Comparison of ENCODE assay signal across 25 cellular contexts in genomic region chr1:18411820-18412641, GRCh38.
A peak's percentile ranks its signal among the peaks of the same experiment; 100 is the strongest.
DNase-seq lines count a peak whose midpoint lies in the region; ATAC-seq and TF ChIP-seq lines count a peak whose summit lies in the region.
"Had no signal": no experiment of that assay in that cellular context is flagged by ENCODE, and none has a peak within 500 bp of the region (broad histone marks: within the 10 kb centered on the region; RNA-seq: fewer than 3 reads in every experiment).

No MANE protein-coding gene starts in this region.

- TF ChIP-seq CTCF in hepatocyte (IDR thresholded peaks at IDR 0.05; ENCODE audit: poor library complexity), result no peak
- TF ChIP-seq CTCF in smooth muscle cell (IDR thresholded peaks at IDR 0.05; ENCODE audit: borderline replicate concordance, insufficient read depth, poor library complexity, severe bottlenecking), result no peak

- peaks cover 16% of the 10 kb centered on the region for H3K27me3 Mint-ChIP-seq in activated naive CD4-positive, alpha-beta T cell treated with anti-CD3 and anti-CD28 coated beads, Interleukin-2, amount 50 U/mL, for 24 hours

- no peak for ATAC-seq in activated naive CD4-positive, alpha-beta T cell treated with anti-CD3 and anti-CD28 coated beads, Interleukin-2, amount 50 U/mL, for 72 hours
- ATAC-seq in GM19328 (IDR thresholded peaks at IDR 0.05; ENCODE audit: unreplicated experiment), result no peak
- ATAC-seq in GM18873 (IDR thresholded peaks at IDR 0.05; ENCODE audit: low FRiP score, unreplicated experiment), result no peak
- ATAC-seq: GM12878, PC-3 had no signal

- H3K9me3 Mint-ChIP-seq in activated naive CD4-positive, alpha-beta T cell treated with anti-CD3 and anti-CD28 coated beads, Interleukin-2, amount 50 U/mL, for 24 hours, result no peaks in the 10 kb centered on the region
- H3K9me3 Mint-ChIP-seq in activated naive CD4-positive, alpha-beta T cell treated with anti-CD3 and anti-CD28 coated beads, Interleukin-2, amount 50 U/mL, for 72 hours, result peaks cover 7 to 21% of the 10 kb centered on the region in 2 donors

- H3K9ac ChIP-seq in smooth muscle cell (ENCODE audit: low read depth), result peak overlapping the region; percentile 51
- H3K9ac ChIP-seq: BLaER1, SK-N-SH had no signal

- H4K20me1 ChIP-seq in hepatocyte (ENCODE audit: insufficient read depth, poor library complexity, severe bottlenecking) (no peaks in the 10 kb centered on the region), smooth muscle cell (ENCODE audit: low read depth) (no peaks in the 10 kb centered on the region)
- H4K20me1 ChIP-seq: BLaER1 had no signal

- H3K27ac ChIP-seq in hepatocyte, result peak overlapping the region; percentile 90
- H3K27ac ChIP-seq in smooth muscle cell (ENCODE audit: low read depth), result peak overlapping the region; percentile 86
- H3K27ac ChIP-seq: BLaER1 had no signal

- WGBS in hepatocyte (ENCODE audit: low lambda C conversion rate, missing lambda C conversion rate), result 44% methylated on average over 8 of the region's 8 CpGs
- 52% methylated on average over 8 of the region's 8 CpGs for WGBS in smooth muscle cell (ENCODE audit: low lambda C conversion rate)

- DNase-seq in activated naive CD4-positive, alpha-beta T cell treated with anti-CD3 and anti-CD28 coated beads, Interleukin-2, amount 50 U/mL, for 72 hours (ENCODE audit: low spot score in 2 of 2), result no peak
- DNase-seq in NCI-H69 (lab: John Stamatoyannopoulos, UW) (peak; percentile 10), hepatocyte (ENCODE audit: low spot score) (peak; percentile 69), smooth muscle cell (lab: John Stamatoyannopoulos, UW; ENCODE audit: unreplicated experiment) (no peak)
- DNase-seq: CD4-positive, CD25-positive, alpha-beta regulatory T cell; GDM1; H9; HFFc6; KBM-7; NCI-H1048; NCI-H1417; NCI-H1694 treated with DMSO at 0.1 percent for 48 hours; NCI-H2081 treated with DMSO at 0.1 percent for 48 hours; NCI-H446; NCI-H524 treated with DMSO at 0.1 percent for 48 hours; NCI-H82; NK-92 treated with Interleukin-12 subunit alpha and Interleukin-12 subunit beta, amount 100 ng/mL, for 24 hours; PC-3; SK-N-SH; SW 1271 had no signal

- H3K36me3 Mint-ChIP-seq in activated naive CD4-positive, alpha-beta T cell treated with anti-CD3 and anti-CD28 coated beads, Interleukin-2, amount 50 U/mL, for 24 hours, result no peaks in the 10 kb centered on the region
- H3K36me3 Mint-ChIP-seq in activated naive CD4-positive, alpha-beta T cell treated with anti-CD3 and anti-CD28 coated beads, Interleukin-2, amount 50 U/mL, for 72 hours, result peaks cover 0 to 10% of the 10 kb centered on the region in 2 donors
- H3K36me3 Mint-ChIP-seq: CD4-positive, CD25-positive, alpha-beta regulatory T cell had no signal

- H3K9me2 ChIP-seq in hepatocyte (replicated peaks; ENCODE audit: insufficient read depth), result no peaks in the 10 kb centered on the region
- H3K9me2 ChIP-seq: SK-N-SH had no signal

- H3K27me3 ChIP-seq in hepatocyte (no peaks in the 10 kb centered on the region), smooth muscle cell (ENCODE audit: low read depth) (no peaks in the 10 kb centered on the region)
- H3K27me3 ChIP-seq: BLaER1 had no signal

- H3K4me1 Mint-ChIP-seq in activated naive CD4-positive, alpha-beta T cell treated with anti-CD3 and anti-CD28 coated beads, Interleukin-2, amount 50 U/mL, for 24 hours, result no peaks in the 10 kb centered on the region
- H3K4me1 Mint-ChIP-seq: CD4-positive, CD25-positive, alpha-beta regulatory T cell had no signal

- H3K27ac Mint-ChIP-seq in activated naive CD4-positive, alpha-beta T cell treated with anti-CD3 and anti-CD28 coated beads, Interleukin-2, amount 50 U/mL, for 24 hours, result peak overlapping the region; percentile 8
- no peak overlapping the region for H3K27ac Mint-ChIP-seq in activated naive CD4-positive, alpha-beta T cell treated with anti-CD3 and anti-CD28 coated beads, Interleukin-2, amount 50 U/mL, for 72 hours
- H3K27ac Mint-ChIP-seq: CD4-positive, CD25-positive, alpha-beta regulatory T cell; HFFc6 had no signal

- no peaks in the 10 kb centered on the region for H3F3A ChIP-seq in smooth muscle cell (ENCODE audit: low read depth)

- H3K4me1 ChIP-seq in hepatocyte (ENCODE audit: insufficient read depth), result peaks cover 30% of the 10 kb centered on the region
- H3K4me1 ChIP-seq in smooth muscle cell (ENCODE audit: low read depth), result peaks cover 26% of the 10 kb centered on the region
- H3K4me1 ChIP-seq: BLaER1 had no signal

- no peaks in the 10 kb centered on the region for H3K9me3 ChIP-seq in hepatocyte (ENCODE audit: low read depth)
- no peaks in the 10 kb centered on the region for H3K9me3 ChIP-seq in smooth muscle cell (replicated peaks; ENCODE audit: low read depth)
- H3K9me3 ChIP-seq: SK-N-SH had no signal

- H3K4me3 Mint-ChIP-seq in activated naive CD4-positive, alpha-beta T cell treated with anti-CD3 and anti-CD28 coated beads, Interleukin-2, amount 50 U/mL, for 24 hours, result no peak overlapping the region
- H3K4me3 Mint-ChIP-seq: CD4-positive, CD25-positive, alpha-beta regulatory T cell; H9; HFFc6 had no signal

- H2AFZ ChIP-seq in hepatocyte (no peak overlapping the region), smooth muscle cell (ENCODE audit: low read depth) (no peak overlapping the region)

- no peak overlapping the region for H3K4me3 ChIP-seq in hepatocyte
- H3K4me3 ChIP-seq in smooth muscle cell, result no peak overlapping the region
- H3K4me3 ChIP-seq: BLaER1, GM12878 had no signal

- H3K79me2 ChIP-seq in hepatocyte (no peaks in the 10 kb centered on the region), smooth muscle cell (ENCODE audit: low read depth) (no peaks in the 10 kb centered on the region)

- H3K4me2 ChIP-seq in hepatocyte (no peak overlapping the region), smooth muscle cell (no peak overlapping the region)
- H3K4me2 ChIP-seq: BLaER1, SK-N-SH had no signal

- H3K36me3 ChIP-seq in hepatocyte (replicated peaks; ENCODE audit: insufficient read depth, low read depth) (no peaks in the 10 kb centered on the region), smooth muscle cell (ENCODE audit: low read depth) (no peaks in the 10 kb centered on the region)
- H3K36me3 ChIP-seq: BLaER1 had no signal

Comparison
In these comparisons a context has a peak if more than half of its experiments do, and no peak if none do; other contexts are left out.
1. DNase-seq: peak in NCI-H69 (single experiment) and hepatocyte (single experiment); none in activated naive CD4-positive, alpha-beta T cell treated with anti-CD3 and anti-CD28 coated beads, Interleukin-2, amount 50 U/mL, for 72 hours (0 of 2) and smooth muscle cell (single experiment).